19 cellular contexts compared by ENCODE assay signal in genomic region chr4:8736083-8736825, GRCh38.
DNase-seq lines count a peak whose midpoint lies in the region; ATAC-seq and TF ChIP-seq lines count a peak whose summit lies in the region.
"Had no signal": no experiment of that assay in that cellular context is flagged by ENCODE, and none has a peak within 500 bp of the region (broad histone marks: within the 10 kb centered on the region; RNA-seq: fewer than 3 reads in every experiment).

No MANE protein-coding gene starts in this region.

- H3K4me3 Mint-ChIP-seq in MCF 10A (ENCODE audit: unreplicated experiment): no peak overlapping the region
- H3K4me3 Mint-ChIP-seq in natural killer cell: no peak overlapping the region
- H3K4me3 Mint-ChIP-seq: CD4-positive, alpha-beta T cell; GM23338 had no signal

- CTCF ChIA-PET in MCF 10A (lab: Yijun Ruan, JAX): no interaction called here
- CTCF ChIA-PET in mammary epithelial cell (lab: Charles Lee; ENCODE audit: low non-redundant PET): no interaction called here

- H3K27ac ChIP-seq in mammary epithelial cell (ENCODE audit: insufficient read depth, low read depth, low read length) (no peak overlapping the region), MM.1S (ENCODE audit: low read length) (no peak overlapping the region)

- no peak overlapping the region for H3K9ac ChIP-seq in mammary epithelial cell (ENCODE audit: insufficient read depth, low read length)
- no peak overlapping the region for H3K9ac ChIP-seq in MM.1S (ENCODE audit: low read length)

- H3F3A ChIP-seq in MM.1S (ENCODE audit: insufficient read depth, low read length): no peaks in the 10 kb centered on the region

- peaks cover 45% of the 10 kb centered on the region for H3K9me3 ChIP-seq in mammary epithelial cell (replicated peaks; ENCODE audit: insufficient read depth, low read length)
- H3K9me3 ChIP-seq in MM.1S (replicated peaks; ENCODE audit: insufficient read depth, low read length): no peaks in the 10 kb centered on the region

- peak; percentile 4 for DNase-seq in MCF 10A (ENCODE audit: unreplicated experiment)
- no peak for DNase-seq in mammary epithelial cell
- peak; percentile 21 for DNase-seq in MM.1S
- peak; percentile 63 for DNase-seq in islet precursor cell
- no peak for DNase-seq in NCI-H1694 (lab: John Stamatoyannopoulos, UW)
- no peak for DNase-seq in natural killer cell
- DNase-seq in AG08395 (ENCODE audit: low spot score): no peak
- DNase-seq in activated naive CD4-positive, alpha-beta T cell treated with anti-CD3 and anti-CD28 coated beads, Interleukin-2, amount 50 U/mL, for 16 hours: no peak
- DNase-seq: AML-193; CD4-positive, alpha-beta T cell; DMS79; GDM1; Karpas-422; NCI-H1417 treated with DMSO at 0.1 percent for 48 hours; NCI-H2081; NCI-H524 treated with DMSO at 0.1 percent for 48 hours; Right ventricle myocardium superior; T-helper 2 cell had no signal

- WGBS in mammary epithelial cell (ENCODE audit: low coverage, missing lambda C conversion rate): 48% methylated on average over 19 of the region's 19 CpGs

- H3K4me3 ChIP-seq in mammary epithelial cell (replicated peaks in 1 of 3; ENCODE audit: insufficient read depth in 1 of 3, low read depth in 2 of 3, low read length in 3 of 3) (no peak overlapping the region), MM.1S (ENCODE audit: low read length) (no peak overlapping the region)
- H3K4me3 ChIP-seq: GM23338 had no signal

- in situ Hi-C loops in mammary epithelial cell (cut with MboI; ENCODE audit: low sequenced_read_pairs in 2 of 2): no loop called here

- H4K20me1 ChIP-seq in mammary epithelial cell (ENCODE audit: insufficient read depth, low read length) (no peaks in the 10 kb centered on the region), MM.1S (ENCODE audit: insufficient read depth, low read length) (no peaks in the 10 kb centered on the region)

- ATAC-seq in natural killer cell: no peak
- ATAC-seq: GM23338 had no signal

- H3K36me3 ChIP-seq in mammary epithelial cell (ENCODE audit: insufficient read depth, low read length): no peaks in the 10 kb centered on the region
- no peaks in the 10 kb centered on the region for H3K36me3 ChIP-seq in MM.1S (replicated peaks; ENCODE audit: insufficient read depth, low read length)

- no peak for TF ChIP-seq CTCF in MCF 10A (IDR thresholded peaks at IDR 0.05; ENCODE audit: unreplicated experiment)
- no peak for TF ChIP-seq CTCF in mammary epithelial cell (conservative IDR thresholded peaks at IDR 0.05 in 1 of 2, IDR thresholded peaks at IDR 0.05 in 1 of 2; ENCODE audit: extremely low read depth in 1 of 2, insufficient read depth in 1 of 2, low read depth in 1 of 2, low read length in 2 of 2)
- no peak for TF ChIP-seq CTCF in MM.1S (IDR thresholded peaks at IDR 0.05; ENCODE audit: low read length)
- no peak for TF ChIP-seq CTCF in natural killer cell (IDR thresholded peaks at IDR 0.05)

- H3K4me1 ChIP-seq in mammary epithelial cell (ENCODE audit: insufficient read depth, low read length): no peaks in the 10 kb centered on the region
- H3K4me1 ChIP-seq in MM.1S (ENCODE audit: low read length): 0 out of 2 replicates have a peak, but pooled peaks cover 6% of the 10 kb centered on the region

- BruUV-seq in MCF 10A (replicated peaks; lab: Mats Ljungman, UMichigan) (no TSS peak), mammary epithelial cell (replicated peaks; lab: Mats Ljungman, UMichigan) (no TSS peak)

- H3K27me3 Mint-ChIP-seq in MCF 10A (ENCODE audit: insufficient read depth, unreplicated experiment) (no peaks in the 10 kb centered on the region), natural killer cell (ENCODE audit: low read depth in 2 of 2) (no peaks in the 10 kb centered on the region)
- H3K27me3 Mint-ChIP-seq: CD4-positive, alpha-beta T cell had no signal

- POLR2A ChIA-PET in MCF 10A (lab: Yijun Ruan, JAX): no interaction called here

- H3K4me2 ChIP-seq in mammary epithelial cell (ENCODE audit: insufficient read depth, low read depth, low read length) (no peak overlapping the region), MM.1S (ENCODE audit: low read depth, low read length) (peak overlapping the region; percentile 51)
- H3K4me2 ChIP-seq: GM23338 had no signal

- H3K79me2 ChIP-seq in mammary epithelial cell (ENCODE audit: insufficient read depth, low read length) (no peaks in the 10 kb centered on the region), MM.1S (ENCODE audit: low read length) (no peaks in the 10 kb centered on the region)

- H3K4me1 Mint-ChIP-seq in MCF 10A (ENCODE audit: insufficient read depth, unreplicated experiment) (no peaks in the 10 kb centered on the region), natural killer cell (no peaks in the 10 kb centered on the region)

- intact Hi-C loops in MCF 10A (cut with micrococcal nuclease): no loop called here
- intact Hi-C loops in mammary epithelial cell (cut with micrococcal nuclease): no loop called here
- intact Hi-C loops in natural killer cell (cut with micrococcal nuclease): no loop called here

- peaks cover 17% of the 10 kb centered on the region for H3K9me3 Mint-ChIP-seq in MCF 10A (ENCODE audit: unreplicated experiment)
- H3K9me3 Mint-ChIP-seq in natural killer cell: peaks cover 0 to 5% of the 10 kb centered on the region in 2 donors

- H3K27ac Mint-ChIP-seq in MCF 10A (ENCODE audit: low read depth, unreplicated experiment) (no peak overlapping the region), natural killer cell (no peak overlapping the region)
- H3K27ac Mint-ChIP-seq: CD4-positive, alpha-beta T cell; GM23338 had no signal

- H3K9me2 ChIP-seq in MM.1S (replicated peaks; ENCODE audit: insufficient read depth, low read length): no peaks in the 10 kb centered on the region

- H3K27me3 ChIP-seq in mammary epithelial cell (ENCODE audit: insufficient read depth, low read length): no peaks in the 10 kb centered on the region
- peaks cover 80% of the 10 kb centered on the region for H3K27me3 ChIP-seq in MM.1S (replicated peaks; ENCODE audit: insufficient read depth, low read length)

- H2AFZ ChIP-seq in mammary epithelial cell (ENCODE audit: low read depth, low read length) (no peak overlapping the region), MM.1S (ENCODE audit: low read length) (no peak overlapping the region)
- H2AFZ ChIP-seq: GM23338 had no signal

- H3K36me3 Mint-ChIP-seq in MCF 10A (ENCODE audit: insufficient read depth, unreplicated experiment) (peaks cover 6% of the 10 kb centered on the region), natural killer cell (no peaks in the 10 kb centered on the region)

- dilution Hi-C loops in mammary epithelial cell (cut with HindIII; ENCODE audit: low sequenced_read_pairs): no loop called here

Comparison
In these comparisons a context has a peak if more than half of its experiments do, and no peak if none do; other contexts are left out.
1. DNase-seq: peak in MCF 10A (single experiment), MM.1S (single experiment) and islet precursor cell (single experiment); none in mammary epithelial cell (single experiment), NCI-H1694 (single experiment), natural killer cell (single experiment), AG08395 (single experiment) and activated naive CD4-positive, alpha-beta T cell treated with anti-CD3 and anti-CD28 coated beads, Interleukin-2, amount 50 U/mL, for 16 hours (single experiment).